Comparison of ENCODE assay signal across 10 cellular contexts in genomic region chr2:178008636-178009289, GRCh38.
DNase-seq lines count a peak whose midpoint lies in the region; ATAC-seq and TF ChIP-seq lines count a peak whose summit lies in the region.
"Had no signal": no experiment of that assay in that cellular context is flagged by ENCODE, and none has a peak within 500 bp of the region (broad histone marks: within the 10 kb centered on the region; RNA-seq: fewer than 3 reads in every experiment).

No MANE protein-coding gene starts in this region.

- H3K9me3 Mint-ChIP-seq in activated CD4-positive, alpha-beta T cell treated with anti-CD3 and anti-CD28 coated beads, Interleukin-2, amount 10 ng/mL, durations not matched to agents 24 days and 14 days = no peaks in the 10 kb centered on the region
- no peaks in the 10 kb centered on the region for H3K9me3 Mint-ChIP-seq in immature natural killer cell
- H3K9me3 Mint-ChIP-seq: activated naive CD4-positive, alpha-beta T cell treated with anti-CD3 and anti-CD28 coated beads, Interleukin-2, amount 10 ng/mL, durations not matched to agents 7 days and 5 days had no signal

- no peak overlapping the region for H3K27ac Mint-ChIP-seq in activated CD4-positive, alpha-beta T cell treated with anti-CD3 and anti-CD28 coated beads, Interleukin-2, amount 10 ng/mL, durations not matched to agents 24 days and 14 days
- H3K27ac Mint-ChIP-seq in immature natural killer cell = no peak overlapping the region
- H3K27ac Mint-ChIP-seq: activated naive CD4-positive, alpha-beta T cell treated with anti-CD3 and anti-CD28 coated beads, Interleukin-2, amount 10 ng/mL, durations not matched to agents 7 days and 5 days; CD4-positive, CD25-positive, alpha-beta regulatory T cell had no signal

- no peak overlapping the region for H3K4me3 Mint-ChIP-seq in activated CD4-positive, alpha-beta T cell treated with anti-CD3 and anti-CD28 coated beads, Interleukin-2, amount 10 ng/mL, durations not matched to agents 24 days and 14 days
- H3K4me3 Mint-ChIP-seq in immature natural killer cell = no peak overlapping the region
- H3K4me3 Mint-ChIP-seq: activated naive CD4-positive, alpha-beta T cell treated with anti-CD3 and anti-CD28 coated beads, Interleukin-2, amount 10 ng/mL, durations not matched to agents 7 days and 5 days; CD4-positive, CD25-positive, alpha-beta regulatory T cell had no signal

- intact Hi-C loops in activated CD4-positive, alpha-beta T cell treated with anti-CD3 and anti-CD28 coated beads, Interleukin-2, amount 10 ng/mL, durations not matched to agents 24 days and 14 days (cut with micrococcal nuclease) = no loop called here

- H3K4me1 Mint-ChIP-seq in activated CD4-positive, alpha-beta T cell treated with anti-CD3 and anti-CD28 coated beads, Interleukin-2, amount 10 ng/mL, durations not matched to agents 24 days and 14 days = no peaks in the 10 kb centered on the region
- H3K4me1 Mint-ChIP-seq in immature natural killer cell = no peaks in the 10 kb centered on the region
- H3K4me1 Mint-ChIP-seq: activated naive CD4-positive, alpha-beta T cell treated with anti-CD3 and anti-CD28 coated beads, Interleukin-2, amount 10 ng/mL, durations not matched to agents 7 days and 5 days; CD4-positive, CD25-positive, alpha-beta regulatory T cell had no signal

- ATAC-seq in SK-N-SH treated with all-trans-retinoic acid at 6 μM for 48 hours (peak; percentile 89), HG03521 (IDR thresholded peaks at IDR 0.05; ENCODE audit: unreplicated experiment) (no peak), HG03045 (IDR thresholded peaks at IDR 0.05; ENCODE audit: unreplicated experiment) (no peak)

- H3K36me3 Mint-ChIP-seq in activated CD4-positive, alpha-beta T cell treated with anti-CD3 and anti-CD28 coated beads, Interleukin-2, amount 10 ng/mL, durations not matched to agents 24 days and 14 days (ENCODE audit: low read depth) = no peaks in the 10 kb centered on the region
- H3K36me3 Mint-ChIP-seq in immature natural killer cell = no peaks in the 10 kb centered on the region
- H3K36me3 Mint-ChIP-seq: activated naive CD4-positive, alpha-beta T cell treated with anti-CD3 and anti-CD28 coated beads, Interleukin-2, amount 10 ng/mL, durations not matched to agents 7 days and 5 days; CD4-positive, CD25-positive, alpha-beta regulatory T cell had no signal

- peak; percentile 48 for DNase-seq in COLO668 (lab: John Stamatoyannopoulos, UW; ENCODE audit: unreplicated experiment)
- DNase-seq in NCI-H146 (lab: John Stamatoyannopoulos, UW) = peak; percentile 44
- peak; percentile 22 for DNase-seq in inferior parietal cortex (ENCODE audit: extremely low spot score)
- no peak for DNase-seq in activated CD4-positive, alpha-beta T cell treated with anti-CD3 and anti-CD28 coated beads, Interleukin-2, amount 10 ng/mL, durations not matched to agents 24 days and 14 days
- DNase-seq in immature natural killer cell = no peak
- DNase-seq: activated naive CD4-positive, alpha-beta T cell treated with anti-CD3 and anti-CD28 coated beads, Interleukin-2, amount 10 ng/mL, durations not matched to agents 7 days and 5 days; CD4-positive, CD25-positive, alpha-beta regulatory T cell had no signal

- peaks cover 4% of the 10 kb centered on the region for H3K27me3 Mint-ChIP-seq in activated CD4-positive, alpha-beta T cell treated with anti-CD3 and anti-CD28 coated beads, Interleukin-2, amount 10 ng/mL, durations not matched to agents 24 days and 14 days
- H3K27me3 Mint-ChIP-seq in immature natural killer cell (ENCODE audit: low read depth in 3 of 3) = peaks cover 0 to 2% (median 2%) of the 10 kb centered on the region in 3 donors
- H3K27me3 Mint-ChIP-seq: activated naive CD4-positive, alpha-beta T cell treated with anti-CD3 and anti-CD28 coated beads, Interleukin-2, amount 10 ng/mL, durations not matched to agents 7 days and 5 days had no signal

TF ChIP-seq in SK-N-SH treated with all-trans-retinoic acid at 6 μM for 48 hours, 23 proteins besides CTCF, POLR2A, EP300 and RAD21:
- no peak for TF ChIP-seq ESRRG (CRISPR knock-in tag; IDR thresholded peaks at IDR 0.05)
- TF ChIP-seq TOX (CRISPR knock-in tag; IDR thresholded peaks at IDR 0.05; ENCODE audit: borderline replicate concordance) = no peak
- TF ChIP-seq PATZ1 (CRISPR knock-in tag; IDR thresholded peaks at IDR 0.05; ENCODE audit: borderline replicate concordance) = no peak

Comparison
In these comparisons a context has a peak if more than half of its experiments do, and no peak if none do; other contexts are left out.
1. DNase-seq: peak in COLO668 (single experiment), NCI-H146 (single experiment) and inferior parietal cortex (single experiment); none in activated CD4-positive, alpha-beta T cell treated with anti-CD3 and anti-CD28 coated beads, Interleukin-2, amount 10 ng/mL, durations not matched to agents 24 days and 14 days (single experiment) and immature natural killer cell (0 of 3).